9 cellular contexts compared by ENCODE assay signal in genomic region chr2:105454801-105455485, GRCh38. TPM values are rescaled to one million over a fixed set of nuclear protein-coding genes. Genes with fewer than 3 reads are reported as not detected.
DNase-seq lines count a peak whose midpoint lies in the region; ATAC-seq and TF ChIP-seq lines count a peak whose summit lies in the region.
"Had no signal": no experiment of that assay in that cellular context is flagged by ENCODE, and none has a peak within 500 bp of the region (broad histone marks: within the 10 kb centered on the region; RNA-seq: fewer than 3 reads in every experiment).

No MANE protein-coding gene starts in this region.

- in situ Hi-C loops in astrocyte of the spinal cord (cut with HindIII; ENCODE audit: low sequenced_read_pairs), result no loop called here

- peak; percentile 69 for TF ChIP-seq CTCF in astrocyte of the spinal cord (IDR thresholded peaks at IDR 0.05; ENCODE audit: low read depth, low read length)
- TF ChIP-seq CTCF in left lung (IDR thresholded peaks at IDR 0.05), result no peak

- intact Hi-C loops in left lung (cut with DNase I), result no loop called here

- no peaks in the 10 kb centered on the region for H3K36me3 ChIP-seq in left lung

- no peaks in the 10 kb centered on the region for H3K4me1 ChIP-seq in left lung

- H3K27ac ChIP-seq in left lung, result no peak overlapping the region

- H3K27me3 ChIP-seq in left lung, result no peaks in the 10 kb centered on the region

- peak; percentile 77 for DNase-seq in ELR (ENCODE audit: low read depth)
- peak; percentile 64 to 72 for DNase-seq in Kasumi-1 (lab: John Stamatoyannopoulos, UW)
- peak; percentile 96 for DNase-seq in astrocyte of the spinal cord (ENCODE audit: low read depth, low spot score)
- no peak for DNase-seq in left lung
- no peak for DNase-seq in NCI-H510A (lab: John Stamatoyannopoulos, UW)
- DNase-seq in activated CD8-positive, alpha-beta memory T cell treated with anti-CD3 and anti-CD28 coated beads, Interleukin-2, amount 50 U/mL, for 4 hours, result no peak

- H3K4me3 ChIP-seq in astrocyte of the spinal cord (ENCODE audit: low read depth, low read length) (no peak overlapping the region), left lung (no peak overlapping the region)
- H3K4me3 ChIP-seq: skin epidermis had no signal

- H3K9me3 ChIP-seq in left lung, result no peaks in the 10 kb centered on the region

- peak; percentile 69 for ATAC-seq in left lung
- no peak for ATAC-seq in GM19455 (IDR thresholded peaks at IDR 0.05; ENCODE audit: unreplicated experiment)
- ATAC-seq in GM19324 (IDR thresholded peaks at IDR 0.05; ENCODE audit: low FRiP score, unreplicated experiment), result no peak

RNA-seq across cellular contexts. Expression of gene FHL2, which starts 56.1 kb away (rescaled TPM):
- 10 to 100 TPM; 11.4 to 30.1 TPM for total RNA-seq in left lung

Comparison
In these comparisons a context has a peak if more than half of its experiments do, and no peak if none do; other contexts are left out.
1. DNase-seq: peak in ELR (single experiment), Kasumi-1 (2 of 2) and astrocyte of the spinal cord (single experiment); none in left lung (0 of 2), NCI-H510A (single experiment) and activated CD8-positive, alpha-beta memory T cell treated with anti-CD3 and anti-CD28 coated beads, Interleukin-2, amount 50 U/mL, for 4 hours (single experiment).